ENCODE assay signal across 2 cellular contexts in genomic region chr3:196302960-196303359, GRCh38. TPM values are rescaled to one million over a fixed set of nuclear protein-coding genes. Genes with fewer than 3 reads are reported as not detected.
"Had no signal": no experiment of that assay in that cellular context is flagged by ENCODE, and none has a peak within 500 bp of the region (broad histone marks: within the 10 kb centered on the region; RNA-seq: fewer than 3 reads in every experiment).

No MANE protein-coding gene starts in this region.

RNA-seq across cellular contexts. Expression of gene TM4SF19, which starts 35.2 kb away (rescaled TPM):
- total RNA-seq: OCI-LY7, Peyer's patch had no signal
